In genomic region chr19:2387367-2388288, GRCh38 we compare ENCODE assay signal across 17 cellular contexts.
"Had no signal": no experiment of that assay in that cellular context is flagged by ENCODE, and none has a peak within 500 bp of the region (broad histone marks: within the 10 kb centered on the region; RNA-seq: fewer than 3 reads in every experiment).

No MANE protein-coding gene starts in this region.

- H3K27ac Mint-ChIP-seq: activated naive CD8-positive, alpha-beta T cell; memory B cell; progenitor cell of endocrine pancreas; stimulated activated naive CD8-positive, alpha-beta T cell treated with anti-CD3 and anti-CD28 coated beads, Interleukin-15, Interleukin-2, amounts not matched to agents 100 ng/mL and 50 ng/mL, for 24 hours had no signal

- H3K36me3 Mint-ChIP-seq: activated naive CD8-positive, alpha-beta T cell; memory B cell; natural killer cell had no signal

- H3K9me3 Mint-ChIP-seq: memory B cell; natural killer cell; stimulated activated naive CD8-positive, alpha-beta T cell treated with anti-CD3 and anti-CD28 coated beads, Interleukin-15, Interleukin-2, amounts not matched to agents 100 ng/mL and 50 ng/mL, for 24 hours had no signal

- ATAC-seq: left ventricle myocardium superior, natural killer cell had no signal

- H3K4me3 Mint-ChIP-seq: activated naive CD8-positive, alpha-beta T cell; memory B cell; natural killer cell; stimulated activated naive CD8-positive, alpha-beta T cell treated with anti-CD3 and anti-CD28 coated beads, Interleukin-15, Interleukin-2, amounts not matched to agents 100 ng/mL and 50 ng/mL, for 24 hours had no signal

- DNase-seq: activated CD4-positive, CD25-positive, alpha-beta regulatory T cell treated with anti-CD3 and anti-CD28 coated beads, Interleukin-2, amount 50 U/mL, for 72 hours; activated effector memory CD4-positive, alpha-beta T cell treated with anti-CD3 and anti-CD28 coated beads, Interleukin-2, amount 50 U/mL, for 16 hours; activated T-cell treated with anti-CD3 and anti-CD28 coated beads, Interleukin-2, amount 50 U/mL, for 48 hours; amniotic stem cell; caudate nucleus; colonic mucosa; hippocampal formation; kidney; left ventricle myocardium superior; natural killer cell; small intestine; stimulated activated CD4-positive, alpha-beta T cell treated with anti-CD3 and anti-CD28 coated beads, Interleukin-4, amount 100 ng/mL, for 24 hours; trophoblast cell had no signal

- H3K27me3 Mint-ChIP-seq: stimulated activated naive CD8-positive, alpha-beta T cell treated with anti-CD3 and anti-CD28 coated beads, Interleukin-15, Interleukin-2, amounts not matched to agents 100 ng/mL and 50 ng/mL, for 24 hours had no signal
